Comparison of ENCODE assay signal across 9 cellular contexts in the genomic region with DNA sequence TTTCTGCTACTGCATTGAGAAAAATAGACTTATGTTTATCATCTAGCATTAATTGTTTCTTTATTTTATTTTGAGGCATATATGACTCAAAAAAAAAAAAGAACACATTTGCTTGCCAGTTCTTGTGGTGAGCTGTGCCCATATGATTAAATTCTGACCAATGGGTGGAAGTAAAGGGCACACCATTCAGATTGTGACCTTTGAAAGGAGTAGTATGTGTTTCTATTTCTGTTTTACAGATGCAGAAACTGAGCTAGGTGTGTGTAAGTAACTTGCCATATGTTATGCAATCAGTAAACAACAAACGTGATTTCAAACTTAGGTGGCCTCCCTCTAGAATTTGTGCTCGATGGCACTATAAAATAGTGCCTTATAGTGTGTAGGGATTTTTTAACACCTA.
"Had no signal": no experiment of that assay in that cellular context is flagged by ENCODE, and none has a peak within 500 bp of the region (broad histone marks: within the 10 kb centered on the region; RNA-seq: fewer than 3 reads in every experiment).

No MANE protein-coding gene starts in this region.

- H3K4me2 ChIP-seq: KMS-11 had no signal

- H3K27ac ChIP-seq: GM23248, KMS-11 had no signal

- H3K4me3 Mint-ChIP-seq: H9, IgD-negative memory B cell had no signal

- H3K9me3 Mint-ChIP-seq: H9 had no signal

- H3K27ac Mint-ChIP-seq: H9, IgD-negative memory B cell had no signal

- H3K4me3 ChIP-seq: GM23248 had no signal

- H3K4me1 Mint-ChIP-seq: H9 had no signal

- H2AFZ ChIP-seq: GM23248 had no signal

- FAIRE-seq: H54, HTR-8/SVneo had no signal

- H3K9ac ChIP-seq: GM23248, KMS-11 had no signal

- H3K27me3 Mint-ChIP-seq: IgD-negative memory B cell had no signal

- DNase-seq: GM23248, GOT3, H9, HCEC 1CT, KBM-7 had no signal
